33 cellular contexts compared by ENCODE assay signal in genomic region chr2:28513097-28513496, GRCh38.
"Had no signal": no experiment of that assay in that cellular context is flagged by ENCODE, and none has a peak within 500 bp of the region (broad histone marks: within the 10 kb centered on the region; RNA-seq: fewer than 3 reads in every experiment).

No MANE protein-coding gene starts in this region.

- H3K4me3 Mint-ChIP-seq: activated B cell treated with CpG ODN at 0.5 μM for 24 hours; activated CD4-positive, alpha-beta memory T cell treated with anti-CD3 and anti-CD28 coated beads for 36 hours; activated CD4-positive, alpha-beta T cell treated with anti-CD3 and anti-CD28 coated beads, Interleukin-2, amount 10 ng/mL, durations not matched to agents 24 days and 14 days; activated CD8-positive, alpha-beta T cell treated with anti-CD3 and anti-CD28 coated beads for 36 hours; activated naive CD4-positive, alpha-beta T cell treated with anti-CD3 and anti-CD28 coated beads for 36 hours; activated naive CD8-positive, alpha-beta T cell treated with anti-CD3 and anti-CD28 coated beads for 36 hours; activated T-cell treated with anti-CD3 and anti-CD28 coated beads, Interleukin-2, amount 50 U/mL, for 24 hours; activated T-helper 1 cell treated with anti-CD3 and anti-CD28 coated beads, Interleukin-12 subunit alpha, Interleukin-12 subunit beta, Interleukin-2, Interleukin-4 antibody, amounts not matched to agents 30 ng/mL and 10 ng/mL and 1 ng/mL, durations not matched to agents 14 hours and 24 hours and 36 hours; activated T-helper 17 cell treated with anti-CD3 and anti-CD28 coated beads, Interleukin-2, amount 50 U/mL, for 72 hours; brain; central memory CD8-positive, alpha-beta T cell; T-cell; T-helper 17 cell had no signal

- H3K27ac Mint-ChIP-seq: activated B cell treated with CpG ODN at 0.5 μM for 24 hours; activated CD4-positive, alpha-beta memory T cell treated with anti-CD3 and anti-CD28 coated beads for 36 hours; activated CD4-positive, alpha-beta T cell treated with anti-CD3 and anti-CD28 coated beads, Interleukin-2, amount 10 ng/mL, durations not matched to agents 24 days and 14 days; activated CD8-positive, alpha-beta T cell treated with anti-CD3 and anti-CD28 coated beads for 36 hours; activated naive CD4-positive, alpha-beta T cell treated with anti-CD3 and anti-CD28 coated beads for 36 hours; activated naive CD4-positive, alpha-beta T cell treated with anti-CD3 and anti-CD28 coated beads, Interleukin-2, amount 50 U/mL, for 72 hours; activated naive CD8-positive, alpha-beta T cell treated with anti-CD3 and anti-CD28 coated beads for 36 hours; activated T-cell treated with anti-CD3 and anti-CD28 coated beads, Interleukin-2, amount 50 U/mL, for 24 hours; activated T-helper 1 cell treated with anti-CD3 and anti-CD28 coated beads, Interleukin-12 subunit alpha, Interleukin-12 subunit beta, Interleukin-2, Interleukin-4 antibody, amounts not matched to agents 30 ng/mL and 10 ng/mL and 1 ng/mL, durations not matched to agents 14 hours and 24 hours and 36 hours; activated T-helper 17 cell treated with anti-CD3 and anti-CD28 coated beads, Interleukin-2, amount 50 U/mL, for 72 hours; brain; T-cell; T-helper 17 cell had no signal

- H3K36me3 Mint-ChIP-seq: brain, T-cell had no signal

- H3K36me3 ChIP-seq: adrenal gland, cardiac muscle cell had no signal

- FAIRE-seq: bronchial epithelial cell, TTC549 had no signal

- ATAC-seq: activated CD8-positive, alpha-beta T cell treated with anti-CD3 and anti-CD28 coated beads for 36 hours; activated naive CD4-positive, alpha-beta T cell treated with anti-CD3 and anti-CD28 coated beads, Interleukin-2, amount 50 U/mL, for 72 hours; activated T-helper 17 cell treated with anti-CD3 and anti-CD28 coated beads, Interleukin-2, amount 50 U/mL, for 72 hours; T-cell; T-helper 17 cell had no signal

- H3K9me3 ChIP-seq: adrenal gland had no signal

- H3K27me3 ChIP-seq: adrenal gland, cardiac muscle cell had no signal

- DNase-seq: activated B cell treated with CpG ODN at 0.5 μM for 24 hours; activated CD4-positive, alpha-beta memory T cell treated with anti-CD3 and anti-CD28 coated beads for 36 hours; activated CD4-positive, alpha-beta T cell treated with anti-CD3 and anti-CD28 coated beads for 4 hours; activated CD4-positive, alpha-beta T cell treated with anti-CD3 and anti-CD28 coated beads, Interleukin-2, amount 10 ng/mL, durations not matched to agents 24 days and 14 days; activated CD4-positive, alpha-beta T cell treated with anti-CD3 and anti-CD28 coated beads, Interleukin-2, amount 50 U/mL, for 1 hour; activated CD4-positive, alpha-beta T cell treated with anti-CD3 and anti-CD28 coated beads, Interleukin-2, amount 50 U/mL, for 4 hours; activated CD4-positive, CD25-positive, alpha-beta regulatory T cell treated with anti-CD3 and anti-CD28 coated beads, Interleukin-2, amount 50 U/mL, for 72 hours; activated CD8-positive, alpha-beta memory T cell treated with anti-CD3 and anti-CD28 coated beads, Interleukin-2, amount 50 U/mL, for 4 hours; activated CD8-positive, alpha-beta T cell treated with anti-CD3 and anti-CD28 coated beads for 36 hours; activated effector memory CD4-positive, alpha-beta T cell treated with anti-CD3 and anti-CD28 coated beads, Interleukin-2, amount 50 U/mL, for 16 hours; activated gamma-delta T cell treated with Interleukin-2 at 50 U/mL for 16 hours; activated naive CD4-positive, alpha-beta T cell; activated naive CD4-positive, alpha-beta T cell treated with anti-CD3 and anti-CD28 coated beads for 36 hours; activated naive CD4-positive, alpha-beta T cell treated with anti-CD3 and anti-CD28 coated beads, Interleukin-2, amount 50 U/mL, for 16 hours; activated naive CD8-positive, alpha-beta T cell treated with anti-CD3 and anti-CD28 coated beads for 36 hours; activated T-cell treated with anti-CD3 and anti-CD28 coated beads, Interleukin-2, amount 50 U/mL, for 24 hours; activated T-cell treated with anti-CD3 and anti-CD28 coated beads, Interleukin-2, amount 50 U/mL, for 48 hours; adrenal gland; amniotic stem cell; aorta; caudate nucleus; cerebellar nuclear complex; T-cell; T-helper 17 cell had no signal

- H3K4me1 Mint-ChIP-seq: activated B cell treated with CpG ODN at 0.5 μM for 24 hours; activated naive CD8-positive, alpha-beta T cell treated with anti-CD3 and anti-CD28 coated beads for 36 hours; brain; T-helper 17 cell had no signal

- H3K4me3 ChIP-seq: adrenal gland, cardiac muscle cell had no signal

- H3K27ac ChIP-seq: adrenal gland, cardiac muscle cell, VCaP had no signal
